In the genomic region with DNA sequence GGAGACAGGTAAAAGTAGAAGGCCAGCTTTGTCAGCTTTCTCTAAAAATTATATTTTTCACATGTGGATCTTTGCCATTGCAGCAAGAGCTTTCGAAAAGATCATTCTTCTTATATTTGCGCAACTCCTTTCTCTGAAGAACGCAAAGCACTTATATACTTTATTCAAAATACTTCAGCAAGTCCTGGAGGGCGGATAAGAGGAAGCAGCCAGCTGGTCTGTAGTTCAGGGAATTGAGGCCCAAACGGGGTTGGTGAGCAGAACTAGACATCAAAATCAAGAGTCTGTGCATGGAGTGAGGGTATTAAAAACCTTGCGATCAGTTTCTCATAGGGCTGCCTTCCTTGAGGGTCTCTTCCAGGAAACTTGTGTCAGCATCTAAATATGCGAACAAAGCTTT, we compare ENCODE assay signal across 16 cellular contexts.
"Had no signal": no experiment of that assay in that cellular context is flagged by ENCODE, and none has a peak within 500 bp of the region (broad histone marks: within the 10 kb centered on the region; RNA-seq: fewer than 3 reads in every experiment).

No MANE protein-coding gene starts in this region.

- H3K27ac ChIP-seq: adrenal gland, colonic mucosa, heart right ventricle, neural progenitor cell, parathyroid adenoma, tibial artery, VCaP had no signal

- H3K27me3 ChIP-seq: adrenal gland, colonic mucosa, heart right ventricle, neural progenitor cell, tibial artery had no signal

- H3K4me1 ChIP-seq: colonic mucosa had no signal

- DNase-seq: activated CD4-positive, alpha-beta memory T cell treated with anti-CD3 and anti-CD28 coated beads, Interleukin-2, amount 10 ng/mL, durations not matched to agents 7 days and 5 days; activated CD4-positive, alpha-beta T cell treated with anti-CD3 and anti-CD28 coated beads for 36 hours; activated naive CD4-positive, alpha-beta T cell; colonic mucosa; effector CD4-positive, alpha-beta T cell; heart right ventricle; left ventricle myocardium inferior; mesenchymal stem cell; right cardiac atrium; stimulated activated CD4-positive, alpha-beta T cell treated with anti-CD3 and anti-CD28 coated beads, Interleukin-1b, Interleukin-23, amount 100 ng/mL, for 48 hours; tibial artery had no signal

- H3K9ac ChIP-seq: neural progenitor cell, parathyroid adenoma had no signal

- H3K27me3 Mint-ChIP-seq: activated CD4-positive, alpha-beta memory T cell treated with anti-CD3 and anti-CD28 coated beads, Interleukin-2, amount 10 ng/mL, durations not matched to agents 7 days and 5 days; activated CD4-positive, alpha-beta T cell treated with anti-CD3 and anti-CD28 coated beads for 36 hours; stimulated activated memory B cell treated with anti-CD40 and anti-IgM and Interleukin-4, amounts not matched to agents 10 μg/mL and 1 μg/mL and 100 μg/mL, for 72 hours had no signal

- H3K27ac Mint-ChIP-seq: activated CD4-positive, alpha-beta memory T cell treated with anti-CD3 and anti-CD28 coated beads, Interleukin-2, amount 10 ng/mL, durations not matched to agents 7 days and 5 days; neural progenitor cell; stimulated activated memory B cell treated with anti-CD40 and anti-IgM and Interleukin-4, amounts not matched to agents 10 μg/mL and 1 μg/mL and 100 μg/mL, for 72 hours had no signal

- H3K9me3 Mint-ChIP-seq: activated CD4-positive, alpha-beta memory T cell treated with anti-CD3 and anti-CD28 coated beads, Interleukin-2, amount 10 ng/mL, durations not matched to agents 7 days and 5 days; stimulated activated memory B cell treated with anti-CD40 and anti-IgM and Interleukin-4, amounts not matched to agents 10 μg/mL and 1 μg/mL and 100 μg/mL, for 72 hours had no signal

- H2AFZ ChIP-seq: neural progenitor cell, parathyroid adenoma had no signal

- H3K36me3 ChIP-seq: adrenal gland, colonic mucosa, left ventricle myocardium inferior, neural progenitor cell, tibial artery had no signal

- ATAC-seq: activated CD4-positive, alpha-beta T cell treated with anti-CD3 and anti-CD28 coated beads for 36 hours; right cardiac atrium; stimulated activated memory B cell treated with anti-CD40 and anti-IgM and Interleukin-4, amounts not matched to agents 10 μg/mL and 1 μg/mL and 100 μg/mL, for 72 hours had no signal

- H3K4me3 Mint-ChIP-seq: activated CD4-positive, alpha-beta memory T cell treated with anti-CD3 and anti-CD28 coated beads, Interleukin-2, amount 10 ng/mL, durations not matched to agents 7 days and 5 days; activated CD4-positive, alpha-beta T cell treated with anti-CD3 and anti-CD28 coated beads for 36 hours; neural progenitor cell; stimulated activated memory B cell treated with anti-CD40 and anti-IgM and Interleukin-4, amounts not matched to agents 10 μg/mL and 1 μg/mL and 100 μg/mL, for 72 hours had no signal

- H3K4me2 ChIP-seq: neural progenitor cell had no signal

- H3K9me3 ChIP-seq: adrenal gland, colonic mucosa, heart right ventricle, left ventricle myocardium inferior, tibial artery had no signal

- H3K4me3 ChIP-seq: adrenal gland, colonic mucosa, heart right ventricle, left ventricle myocardium inferior, neural progenitor cell, tibial artery had no signal
